In the genomic region with DNA sequence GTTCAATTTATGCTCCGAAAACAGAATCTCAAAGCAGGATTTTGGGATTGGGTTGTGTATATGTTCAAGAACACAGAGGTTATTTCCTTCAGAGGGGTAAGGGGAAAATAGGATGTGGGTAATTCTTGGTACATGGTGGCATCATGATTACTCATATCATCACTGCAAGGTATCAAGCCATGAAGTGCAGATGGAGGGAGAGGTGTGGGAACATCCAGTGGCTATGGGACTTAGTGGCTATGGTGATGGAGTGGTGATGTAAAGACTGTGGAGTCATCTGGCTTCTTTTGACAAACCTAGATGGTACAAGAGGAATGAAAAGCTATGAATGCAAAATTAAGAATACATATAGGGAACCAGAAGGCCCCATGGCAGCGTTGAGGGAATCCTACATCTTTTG, we compare ENCODE assay signal across 19 cellular contexts.
A peak's percentile ranks its signal among the peaks of the same experiment; 100 is the strongest.
DNase-seq lines count a peak whose midpoint lies in the region; ATAC-seq, FAIRE-seq and TF ChIP-seq lines count a peak whose summit lies in the region.
"Had no signal": no experiment of that assay in that cellular context is flagged by ENCODE, and none has a peak within 500 bp of the region (broad histone marks: within the 10 kb centered on the region; RNA-seq: fewer than 3 reads in every experiment).

No MANE protein-coding gene starts in this region.

- no peak overlapping the region for H3K4me3 Mint-ChIP-seq in activated CD4-positive, alpha-beta T cell treated with anti-CD3 and anti-CD28 coated beads for 36 hours
- H3K4me3 Mint-ChIP-seq in stimulated activated effector memory CD8-positive, alpha-beta T cell treated with anti-CD3 and anti-CD28 coated beads, Interleukin-12 subunit alpha, Interleukin-12 subunit beta, amount 100 ng/mL, for 72 hours, result no peak overlapping the region
- H3K4me3 Mint-ChIP-seq: CD14-positive monocyte; CD4-positive, alpha-beta memory T cell; HFFc6 had no signal

- H3K4me1 Mint-ChIP-seq in activated CD4-positive, alpha-beta T cell treated with anti-CD3 and anti-CD28 coated beads for 36 hours, result no peaks in the 10 kb centered on the region
- no peaks in the 10 kb centered on the region for H3K4me1 Mint-ChIP-seq in stimulated activated effector memory CD8-positive, alpha-beta T cell treated with anti-CD3 and anti-CD28 coated beads, Interleukin-12 subunit alpha, Interleukin-12 subunit beta, amount 100 ng/mL, for 72 hours
- H3K4me1 Mint-ChIP-seq: CD14-positive monocyte had no signal

- 91 to 94% methylated on average over 2 of the region's 2 CpGs for WGBS in thyroid gland, 2 donors

- peak; percentile 46 for FAIRE-seq in HTR-8/SVneo (lab: Jason Lieb, UNC)

- CTCF ChIA-PET in activated CD4-positive, alpha-beta T cell treated with anti-CD3 and anti-CD28 coated beads for 36 hours (lab: Charles Lee), result interaction anchor here (0.7 kb wide), 1 partner anchor 8 kb away, joined by 3 read pairs; no protein-coding TSS in a partner anchor

- POLR2A ChIA-PET in activated CD4-positive, alpha-beta T cell treated with anti-CD3 and anti-CD28 coated beads for 36 hours (lab: Charles Lee), result no interaction called here

- ATAC-seq in activated CD4-positive, alpha-beta T cell treated with anti-CD3 and anti-CD28 coated beads for 36 hours, result peak; percentile 47
- peak; percentile 65 for ATAC-seq in stimulated activated effector memory CD8-positive, alpha-beta T cell treated with anti-CD3 and anti-CD28 coated beads, Interleukin-12 subunit alpha, Interleukin-12 subunit beta, amount 100 ng/mL, for 72 hours
- ATAC-seq: HCT116 had no signal

- H3K27me3 Mint-ChIP-seq in activated CD4-positive, alpha-beta T cell treated with anti-CD3 and anti-CD28 coated beads for 36 hours, result no peaks in the 10 kb centered on the region

- intact Hi-C loops in activated CD4-positive, alpha-beta T cell treated with anti-CD3 and anti-CD28 coated beads for 36 hours (cut with DNase I, micrococcal nuclease), result no loop called here
- intact Hi-C loops in thyroid gland (cut with DNase I), result no loop called here

- no peaks in the 10 kb centered on the region for H3K36me3 ChIP-seq in thyroid gland
- H3K36me3 ChIP-seq: BLaER1 had no signal

- H3K27ac ChIP-seq in caudate nucleus (ENCODE audit: low read depth, low read length), result peak overlapping the region; percentile 61
- H3K27ac ChIP-seq in thyroid gland, result no peak overlapping the region
- H3K27ac ChIP-seq: 22Rv1, BLaER1, HL-60 had no signal

- H3K27ac Mint-ChIP-seq in activated CD4-positive, alpha-beta T cell treated with anti-CD3 and anti-CD28 coated beads for 36 hours, result no peak overlapping the region
- H3K27ac Mint-ChIP-seq in stimulated activated effector memory CD8-positive, alpha-beta T cell treated with anti-CD3 and anti-CD28 coated beads, Interleukin-12 subunit alpha, Interleukin-12 subunit beta, amount 100 ng/mL, for 72 hours, result no peak overlapping the region
- H3K27ac Mint-ChIP-seq: CD14-positive monocyte; CD4-positive, alpha-beta memory T cell; HFFc6 had no signal

- no peaks in the 10 kb centered on the region for H3K9me3 ChIP-seq in thyroid gland
- H3K9me3 ChIP-seq: BLaER1 had no signal

- H3K9me3 Mint-ChIP-seq in activated CD4-positive, alpha-beta T cell treated with anti-CD3 and anti-CD28 coated beads for 36 hours (ENCODE audit: low read depth), result no peaks in the 10 kb centered on the region
- no peaks in the 10 kb centered on the region for H3K9me3 Mint-ChIP-seq in stimulated activated effector memory CD8-positive, alpha-beta T cell treated with anti-CD3 and anti-CD28 coated beads, Interleukin-12 subunit alpha, Interleukin-12 subunit beta, amount 100 ng/mL, for 72 hours
- H3K9me3 Mint-ChIP-seq: HFFc6 had no signal

- H3K4me1 ChIP-seq in thyroid gland, result no peaks in the 10 kb centered on the region
- H3K4me1 ChIP-seq: BLaER1 had no signal

- DNase-seq in activated CD4-positive, alpha-beta T cell treated with anti-CD3 and anti-CD28 coated beads for 36 hours, result no peak
- DNase-seq in activated CD4-positive, alpha-beta T cell treated with anti-CD3 and anti-CD28 coated beads for 1 hour, result no peak
- no peak for DNase-seq in HTR-8/SVneo (ENCODE audit: insufficient read length, low spot score)
- DNase-seq in caudate nucleus (lab: John Stamatoyannopoulos, UW), result no peak
- DNase-seq in stimulated activated effector memory CD8-positive, alpha-beta T cell treated with anti-CD3 and anti-CD28 coated beads, Interleukin-12 subunit alpha, Interleukin-12 subunit beta, amount 100 ng/mL, for 72 hours (ENCODE audit: low spot score in 2 of 2), result no peak
- DNase-seq in thyroid gland, result no peak
- DNase-seq in 8988T, result no peak
- DNase-seq: CD4-positive, alpha-beta memory T cell; DMS79 treated with DMSO at 0.1 percent for 48 hours; GF-D8; GOT3; H7; HFFc6; IMR-90 had no signal

- H3K27me3 ChIP-seq in thyroid gland, result no peaks in the 10 kb centered on the region
- H3K27me3 ChIP-seq: BLaER1 had no signal

- TF ChIP-seq CTCF in thyroid gland (IDR thresholded peaks at IDR 0.05), result no peak

- H3K4me3 ChIP-seq in thyroid gland (replicated peaks in 1 of 3), result no peak overlapping the region
- H3K4me3 ChIP-seq: BLaER1 had no signal

- no peak for TF ChIP-seq POLR2A in thyroid gland (IDR thresholded peaks at IDR 0.05)

- no peaks in the 10 kb centered on the region for H3K36me3 Mint-ChIP-seq in activated CD4-positive, alpha-beta T cell treated with anti-CD3 and anti-CD28 coated beads for 36 hours (ENCODE audit: low read depth)
- no peaks in the 10 kb centered on the region for H3K36me3 Mint-ChIP-seq in stimulated activated effector memory CD8-positive, alpha-beta T cell treated with anti-CD3 and anti-CD28 coated beads, Interleukin-12 subunit alpha, Interleukin-12 subunit beta, amount 100 ng/mL, for 72 hours
- H3K36me3 Mint-ChIP-seq: CD14-positive monocyte; CD4-positive, alpha-beta memory T cell had no signal
